ENCODE assay signal across 1 cellular context in the genomic region with DNA sequence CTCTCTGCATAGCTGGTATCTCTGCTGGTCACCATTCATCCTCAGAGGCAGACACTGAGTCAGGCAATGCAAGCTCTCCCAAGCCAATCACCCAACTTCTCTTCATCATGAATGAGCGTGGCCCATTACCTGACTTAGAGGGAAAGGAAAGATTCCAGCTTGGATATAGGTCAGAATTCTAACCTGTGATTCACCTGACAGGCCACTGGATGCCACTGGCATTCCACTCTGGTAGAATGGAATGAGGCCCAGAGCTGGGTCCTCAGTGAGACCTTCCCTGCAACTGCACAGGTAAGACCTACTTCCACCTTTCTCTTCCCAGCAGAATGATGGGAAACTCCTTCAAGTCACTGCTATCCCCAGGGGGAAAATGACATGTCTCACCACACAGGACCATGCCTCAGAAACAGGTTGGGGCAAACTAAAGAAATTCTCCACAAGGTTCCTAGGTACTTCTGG.
TF ChIP-seq lines count a peak whose summit lies in the region.

No MANE protein-coding gene starts in this region.

TF ChIP-seq in HepG2, 621 proteins besides CTCF, POLR2A, EP300 and RAD21 (continued from another document and continues in another):
- TF ChIP-seq FOXO4 (CRISPR knock-in tag; conservative IDR thresholded peaks at IDR 0.05) (0 out of 2 replicates have a peak, but pooled peaks have one; percentile 22), ZNF446 (CRISPR knock-in tag; IDR thresholded peaks at IDR 0.05) (no peak), NCOA2 (CRISPR knock-in tag; IDR thresholded peaks at IDR 0.05) (0 out of 2 replicates have a peak, but pooled peaks have one; percentile 13), PTBP1 (IDR thresholded peaks at IDR 0.05; ENCODE audit: low read depth, low read length, poor library complexity, severe bottlenecking) (no peak), HMG20B (CRISPR knock-in tag; conservative IDR thresholded peaks at IDR 0.05) (no peak), GATAD2A (CRISPR knock-in tag; IDR thresholded peaks at IDR 0.05) (peak; percentile 43; the same call in 1 of the 2 replicates), IRF2 (CRISPR knock-in tag; IDR thresholded peaks at IDR 0.05) (0 out of 2 replicates have a peak, but pooled peaks have one; percentile 32), ZNF792 (CRISPR knock-in tag; IDR thresholded peaks at IDR 0.05) (peak; percentile 31; the same call in 1 of the 2 replicates), STAT6 (CRISPR knock-in tag; IDR thresholded peaks at IDR 0.05; ENCODE audit: borderline replicate concordance) (no peak), ZNF512 (CRISPR knock-in tag; IDR thresholded peaks at IDR 0.05) (no peak), TAF1 (CRISPR knock-in tag; IDR thresholded peaks at IDR 0.05) (no peak), MEIS1 (CRISPR knock-in tag; IDR thresholded peaks at IDR 0.05; ENCODE audit: borderline replicate concordance) (no peak), KDM5B (CRISPR knock-in tag; IDR thresholded peaks at IDR 0.05; ENCODE audit: borderline replicate concordance) (no peak), ZNF772 (CRISPR knock-in tag; IDR thresholded peaks at IDR 0.05) (no peak), U2AF1 (optimal IDR thresholded peaks at IDR 0.05; ENCODE audit: low read depth, low read length) (no peak), KDM3A (CRISPR knock-in tag; IDR thresholded peaks at IDR 0.05; ENCODE audit: low read depth) (no peak), ZNF354B (CRISPR knock-in tag; IDR thresholded peaks at IDR 0.05) (no peak), ZFX (CRISPR knock-in tag; IDR thresholded peaks at IDR 0.05; ENCODE audit: low read depth) (0 out of 2 replicates have a peak, but pooled peaks have one; percentile 18), SMAD9 (CRISPR knock-in tag; IDR thresholded peaks at IDR 0.05) (no peak), GTF3A (CRISPR knock-in tag; conservative IDR thresholded peaks at IDR 0.05) (no peak), ZNF414 (CRISPR knock-in tag; IDR thresholded peaks at IDR 0.05) (no peak), ZNF891 (CRISPR knock-in tag; IDR thresholded peaks at IDR 0.05) (no peak), TGIF2 (CRISPR knock-in tag; IDR thresholded peaks at IDR 0.05) (no peak), HDAC1 (CRISPR knock-in tag; IDR thresholded peaks at IDR 0.05) (no peak), USF2 (IDR thresholded peaks at IDR 0.05; ENCODE audit: low read depth, low read length) (no peak), USF2 (CRISPR knock-in tag; IDR thresholded peaks at IDR 0.05; ENCODE audit: borderline replicate concordance) (no peak), ZNF562 (CRISPR knock-in tag; IDR thresholded peaks at IDR 0.05; ENCODE audit: borderline replicate concordance) (no peak), MAX (IDR thresholded peaks at IDR 0.05) (no peak), ZNF577 (CRISPR knock-in tag; IDR thresholded peaks at IDR 0.05; ENCODE audit: borderline replicate concordance, low read depth) (no peak), SALL1 (CRISPR knock-in tag; IDR thresholded peaks at IDR 0.05) (peak; percentile 34; the same call in 1 of the 2 replicates), SIN3A (IDR thresholded peaks at IDR 0.05; ENCODE audit: borderline replicate concordance, low read depth, low read length) (no peak), ZFP90 (CRISPR knock-in tag; IDR thresholded peaks at IDR 0.05; ENCODE audit: borderline replicate concordance) (no peak), THAP11 (CRISPR knock-in tag; IDR thresholded peaks at IDR 0.05) (no peak)
- TF ChIP-seq, protein P1, sequence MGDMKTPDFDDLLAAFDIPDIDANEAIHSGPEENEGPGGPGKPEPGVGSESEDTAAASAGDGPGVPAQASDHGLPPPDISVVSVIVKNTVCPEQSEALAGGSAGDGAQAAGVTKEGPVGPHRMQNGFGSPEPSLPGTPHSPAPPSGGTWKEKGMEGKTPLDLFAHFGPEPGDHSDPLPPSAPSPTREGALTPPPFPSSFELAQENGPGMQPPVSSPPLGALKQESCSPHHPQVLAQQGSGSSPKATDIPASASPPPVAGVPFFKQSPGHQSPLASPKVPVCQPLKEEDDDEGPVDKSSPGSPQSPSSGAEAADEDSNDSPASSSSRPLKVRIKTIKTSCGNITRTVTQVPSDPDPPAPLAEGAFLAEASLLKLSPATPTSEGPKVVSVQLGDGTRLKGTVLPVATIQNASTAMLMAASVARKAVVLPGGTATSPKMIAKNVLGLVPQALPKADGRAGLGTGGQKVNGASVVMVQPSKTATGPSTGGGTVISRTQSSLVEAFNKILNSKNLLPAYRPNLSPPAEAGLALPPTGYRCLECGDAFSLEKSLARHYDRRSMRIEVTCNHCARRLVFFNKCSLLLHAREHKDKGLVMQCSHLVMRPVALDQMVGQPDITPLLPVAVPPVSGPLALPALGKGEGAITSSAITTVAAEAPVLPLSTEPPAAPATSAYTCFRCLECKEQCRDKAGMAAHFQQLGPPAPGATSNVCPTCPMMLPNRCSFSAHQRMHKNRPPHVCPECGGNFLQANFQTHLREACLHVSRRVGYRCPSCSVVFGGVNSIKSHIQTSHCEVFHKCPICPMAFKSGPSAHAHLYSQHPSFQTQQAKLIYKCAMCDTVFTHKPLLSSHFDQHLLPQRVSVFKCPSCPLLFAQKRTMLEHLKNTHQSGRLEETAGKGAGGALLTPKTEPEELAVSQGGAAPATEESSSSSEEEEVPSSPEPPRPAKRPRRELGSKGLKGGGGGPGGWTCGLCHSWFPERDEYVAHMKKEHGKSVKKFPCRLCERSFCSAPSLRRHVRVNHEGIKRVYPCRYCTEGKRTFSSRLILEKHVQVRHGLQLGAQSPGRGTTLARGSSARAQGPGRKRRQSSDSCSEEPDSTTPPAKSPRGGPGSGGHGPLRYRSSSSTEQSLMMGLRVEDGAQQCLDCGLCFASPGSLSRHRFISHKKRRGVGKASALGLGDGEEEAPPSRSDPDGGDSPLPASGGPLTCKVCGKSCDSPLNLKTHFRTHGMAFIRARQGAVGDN (CRISPR knock-in tag; IDR thresholded peaks at IDR 0.05): no peak
- TF ChIP-seq, protein P2, sequence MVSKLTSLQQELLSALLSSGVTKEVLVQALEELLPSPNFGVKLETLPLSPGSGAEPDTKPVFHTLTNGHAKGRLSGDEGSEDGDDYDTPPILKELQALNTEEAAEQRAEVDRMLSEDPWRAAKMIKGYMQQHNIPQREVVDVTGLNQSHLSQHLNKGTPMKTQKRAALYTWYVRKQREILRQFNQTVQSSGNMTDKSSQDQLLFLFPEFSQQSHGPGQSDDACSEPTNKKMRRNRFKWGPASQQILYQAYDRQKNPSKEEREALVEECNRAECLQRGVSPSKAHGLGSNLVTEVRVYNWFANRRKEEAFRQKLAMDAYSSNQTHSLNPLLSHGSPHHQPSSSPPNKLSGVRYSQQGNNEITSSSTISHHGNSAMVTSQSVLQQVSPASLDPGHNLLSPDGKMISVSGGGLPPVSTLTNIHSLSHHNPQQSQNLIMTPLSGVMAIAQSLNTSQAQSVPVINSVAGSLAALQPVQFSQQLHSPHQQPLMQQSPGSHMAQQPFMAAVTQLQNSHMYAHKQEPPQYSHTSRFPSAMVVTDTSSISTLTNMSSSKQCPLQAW (CRISPR knock-in tag; IDR thresholded peaks at IDR 0.05): peak; percentile 41; the same call in 1 of the 2 replicates
- TF ChIP-seq, protein P3, sequence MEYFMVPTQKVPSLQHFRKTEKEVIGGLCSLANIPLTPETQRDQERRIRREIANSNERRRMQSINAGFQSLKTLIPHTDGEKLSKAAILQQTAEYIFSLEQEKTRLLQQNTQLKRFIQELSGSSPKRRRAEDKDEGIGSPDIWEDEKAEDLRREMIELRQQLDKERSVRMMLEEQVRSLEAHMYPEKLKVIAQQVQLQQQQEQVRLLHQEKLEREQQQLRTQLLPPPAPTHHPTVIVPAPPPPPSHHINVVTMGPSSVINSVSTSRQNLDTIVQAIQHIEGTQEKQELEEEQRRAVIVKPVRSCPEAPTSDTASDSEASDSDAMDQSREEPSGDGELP (IDR thresholded peaks at IDR 0.05; ENCODE audit: borderline replicate concordance, low read depth): no peak
- TF ChIP-seq, protein P4, sequence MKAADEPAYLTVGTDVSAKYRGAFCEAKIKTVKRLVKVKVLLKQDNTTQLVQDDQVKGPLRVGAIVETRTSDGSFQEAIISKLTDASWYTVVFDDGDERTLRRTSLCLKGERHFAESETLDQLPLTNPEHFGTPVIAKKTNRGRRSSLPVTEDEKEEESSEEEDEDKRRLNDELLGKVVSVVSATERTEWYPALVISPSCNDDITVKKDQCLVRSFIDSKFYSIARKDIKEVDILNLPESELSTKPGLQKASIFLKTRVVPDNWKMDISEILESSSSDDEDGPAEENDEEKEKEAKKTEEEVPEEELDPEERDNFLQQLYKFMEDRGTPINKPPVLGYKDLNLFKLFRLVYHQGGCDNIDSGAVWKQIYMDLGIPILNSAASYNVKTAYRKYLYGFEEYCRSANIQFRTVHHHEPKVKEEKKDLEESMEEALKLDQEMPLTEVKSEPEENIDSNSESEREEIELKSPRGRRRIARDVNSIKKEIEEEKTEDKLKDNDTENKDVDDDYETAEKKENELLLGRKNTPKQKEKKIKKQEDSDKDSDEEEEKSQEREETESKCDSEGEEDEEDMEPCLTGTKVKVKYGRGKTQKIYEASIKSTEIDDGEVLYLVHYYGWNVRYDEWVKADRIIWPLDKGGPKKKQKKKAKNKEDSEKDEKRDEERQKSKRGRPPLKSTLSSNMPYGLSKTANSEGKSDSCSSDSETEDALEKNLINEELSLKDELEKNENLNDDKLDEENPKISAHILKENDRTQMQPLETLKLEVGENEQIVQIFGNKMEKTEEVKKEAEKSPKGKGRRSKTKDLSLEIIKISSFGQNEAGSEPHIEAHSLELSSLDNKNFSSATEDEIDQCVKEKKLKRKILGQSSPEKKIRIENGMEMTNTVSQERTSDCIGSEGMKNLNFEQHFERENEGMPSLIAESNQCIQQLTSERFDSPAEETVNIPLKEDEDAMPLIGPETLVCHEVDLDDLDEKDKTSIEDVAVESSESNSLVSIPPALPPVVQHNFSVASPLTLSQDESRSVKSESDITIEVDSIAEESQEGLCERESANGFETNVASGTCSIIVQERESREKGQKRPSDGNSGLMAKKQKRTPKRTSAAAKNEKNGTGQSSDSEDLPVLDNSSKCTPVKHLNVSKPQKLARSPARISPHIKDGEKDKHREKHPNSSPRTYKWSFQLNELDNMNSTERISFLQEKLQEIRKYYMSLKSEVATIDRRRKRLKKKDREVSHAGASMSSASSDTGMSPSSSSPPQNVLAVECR (CRISPR knock-in tag; IDR thresholded peaks at IDR 0.05; ENCODE audit: borderline replicate concordance): peak; percentile 39; the same call in 1 of the 2 replicates
- TF ChIP-seq, protein P5, sequence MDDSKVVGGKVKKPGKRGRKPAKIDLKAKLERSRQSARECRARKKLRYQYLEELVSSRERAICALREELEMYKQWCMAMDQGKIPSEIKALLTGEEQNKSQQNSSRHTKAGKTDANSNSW (CRISPR knock-in tag; IDR thresholded peaks at IDR 0.05; ENCODE audit: borderline replicate concordance): no peak
